In the genomic region with DNA sequence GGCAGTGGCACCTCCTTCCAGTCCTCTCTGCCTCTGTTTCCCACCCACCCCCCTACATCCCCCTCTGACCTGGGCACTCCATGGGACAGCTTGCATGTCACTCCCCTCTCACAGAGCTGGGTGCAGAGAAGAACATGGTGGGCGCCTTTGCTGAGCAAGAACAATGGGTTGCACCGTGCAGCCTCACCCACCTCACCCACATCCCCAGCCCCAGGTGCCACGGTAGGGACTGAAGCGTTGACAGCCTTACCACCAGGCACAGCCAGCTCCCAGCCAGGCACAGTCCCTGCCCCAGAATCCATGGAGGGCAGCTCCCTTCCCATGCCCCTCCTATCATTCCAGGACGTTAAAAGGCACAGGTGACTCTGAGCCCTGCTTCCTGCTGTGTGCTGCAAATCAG, we compare ENCODE assay signal across 35 cellular contexts.
"Had no signal": no experiment of that assay in that cellular context is flagged by ENCODE, and none has a peak within 500 bp of the region (broad histone marks: within the 10 kb centered on the region; RNA-seq: fewer than 3 reads in every experiment).

No MANE protein-coding gene starts in this region.

- H3K27ac ChIP-seq: KMS-11 had no signal

- H3K9ac ChIP-seq: KMS-11 had no signal

- H3K36me3 ChIP-seq: MG63 had no signal

- H3K4me2 ChIP-seq: KMS-11 had no signal

- DNase-seq: Karpas-422, Kasumi-1, KBM-7, KG1, MG63, MM.1S, MV-4-11, NCI-H1048, NCI-H1092, NCI-H1092 treated with DMSO at 0.1 percent for 48 hours, NCI-H1105, NCI-H1105 treated with DMSO at 0.1 percent for 48 hours, NCI-H1417, NCI-H1417 treated with DMSO at 0.1 percent for 48 hours, NCI-H1436, NCI-H1436 treated with DMSO at 0.1 percent for 48 hours, NCI-H146, NCI-H1694, NCI-H1694 treated with DMSO at 0.1 percent for 48 hours, NCI-H187, NCI-H187 treated with DMSO at 0.1 percent for 48 hours, NCI-H1930, NCI-H2029, NCI-H2029 treated with DMSO at 0.1 percent for 48 hours, NCI-H2081, NCI-H2081 treated with DMSO at 0.1 percent for 48 hours, NCI-H2107, NCI-H2171, NCI-H2171 treated with DMSO at 0.1 percent for 48 hours, NCI-H2227 treated with DMSO at 0.1 percent for 48 hours, NCI-H226, NCI-H345, NCI-H446, NCI-H446 treated with DMSO at 0.1 percent for 48 hours had no signal

- H3K27me3 ChIP-seq: MG63 had no signal

- H3K4me3 ChIP-seq: MG63 had no signal

- H3K9me3 ChIP-seq: MG63 had no signal
